In the genomic region with DNA sequence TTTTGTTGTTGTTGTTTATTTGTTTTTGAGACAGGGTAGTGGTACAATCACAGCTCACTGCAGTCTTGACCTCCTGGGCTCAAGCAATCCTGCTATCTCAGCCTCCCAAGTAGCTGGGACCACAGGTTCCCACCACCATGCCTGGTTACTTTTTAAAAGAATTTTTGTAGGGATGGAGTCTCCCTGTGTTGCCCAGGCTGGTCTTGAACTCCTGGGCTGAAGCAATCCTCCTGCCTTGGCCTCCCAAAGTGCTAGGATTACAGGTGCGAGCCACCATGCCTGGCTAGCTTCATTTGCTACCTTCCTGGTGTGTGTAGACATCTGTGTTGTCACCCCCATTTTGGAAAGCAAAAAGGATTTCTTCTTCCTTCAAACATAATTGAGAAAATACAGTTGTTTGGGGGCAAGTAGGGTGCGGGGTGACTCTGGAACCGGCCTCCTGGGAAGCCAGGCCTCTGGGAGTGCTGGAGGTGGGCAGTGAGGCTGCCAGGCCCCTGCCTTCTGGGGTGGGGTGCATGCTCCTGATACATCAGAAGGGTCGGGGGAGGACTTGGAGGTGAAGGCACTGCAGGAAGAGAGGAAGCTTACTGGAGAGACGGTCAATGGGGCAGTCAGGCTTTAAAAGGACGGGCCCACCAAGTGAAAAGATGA, we compare ENCODE assay signal across 13 cellular contexts. TPM values are rescaled to one million over a fixed set of nuclear protein-coding genes. Genes with fewer than 3 reads are reported as not detected.
A peak's percentile ranks its signal among the peaks of the same experiment; 100 is the strongest.
DNase-seq lines count a peak whose midpoint lies in the region; ATAC-seq and TF ChIP-seq lines count a peak whose summit lies in the region.
"Had no signal": no experiment of that assay in that cellular context is flagged by ENCODE, and none has a peak within 500 bp of the region (broad histone marks: within the 10 kb centered on the region; RNA-seq: fewer than 3 reads in every experiment).

No MANE protein-coding gene starts in this region.

- H3K4me1 Mint-ChIP-seq in activated naive CD4-positive, alpha-beta T cell treated with anti-CD3 and anti-CD28 coated beads, Interleukin-2, amount 10 ng/mL, durations not matched to agents 7 days and 5 days: peaks cover 81% of the 10 kb centered on the region

- ATAC-seq in body of pancreas (no peak), HG02870 (IDR thresholded peaks at IDR 0.05; ENCODE audit: unreplicated experiment) (no peak), HG03108 (IDR thresholded peaks at IDR 0.05; ENCODE audit: unreplicated experiment) (no peak)

- peak overlapping the region; percentile 43 for H2BK120ac ChIP-seq in mesenchymal stem cell (ENCODE audit: low read depth, low read length)

- WGBS in body of pancreas, 2 donors: 95 to 98% methylated on average over 6 of the region's 6 CpGs
- 95% methylated on average over 6 of the region's 6 CpGs for WGBS in mesenchymal stem cell
- WGBS in thymus: 98% methylated on average over 6 of the region's 6 CpGs

- no peak overlapping the region for H3K14ac ChIP-seq in mesenchymal stem cell (ENCODE audit: low read length in 2 of 2)

- TF ChIP-seq CTCF in body of pancreas (IDR thresholded peaks at IDR 0.05): no peak

- H2AFZ ChIP-seq in mesenchymal stem cell (ENCODE audit: low read depth, low read length): no peak overlapping the region

- H3K27ac ChIP-seq in body of pancreas (peak overlapping the region in 3 of 4 donors; percentile 71 to 78 (median 78)), mesenchymal stem cell (ENCODE audit: low read length, poor library complexity, severe bottlenecking) (no peak overlapping the region), thymus (ENCODE audit: low read depth) (peak overlapping the region; percentile 36)
- H3K27ac ChIP-seq: SJSA1 had no signal

- no peaks in the 10 kb centered on the region for H3K27me3 Mint-ChIP-seq in activated naive CD4-positive, alpha-beta T cell treated with anti-CD3 and anti-CD28 coated beads, Interleukin-2, amount 10 ng/mL, durations not matched to agents 7 days and 5 days
- H3K27me3 Mint-ChIP-seq: activated naive CD4-positive, alpha-beta T cell treated with anti-CD3 and anti-CD28 coated beads, Interleukin-2, amount 50 U/mL, for 24 hours; effector memory CD8-positive, alpha-beta T cell; type B pancreatic cell had no signal

- no peak overlapping the region for H3K9ac ChIP-seq in mesenchymal stem cell (ENCODE audit: low read length)

- peak overlapping the region; percentile 73 for H2BK15ac ChIP-seq in mesenchymal stem cell (ENCODE audit: low read depth, poor library complexity, severe bottlenecking)

- H3K9me3 ChIP-seq in body of pancreas (no peaks in the 10 kb centered on the region), mesenchymal stem cell (ENCODE audit: control insufficient read depth, low read length) (no peaks in the 10 kb centered on the region), thymus (ENCODE audit: control insufficient read depth) (no peaks in the 10 kb centered on the region)
- H3K9me3 ChIP-seq: SJSA1 had no signal

- no peak overlapping the region for H2BK5ac ChIP-seq in mesenchymal stem cell (ENCODE audit: low read depth, low read length, poor library complexity, severe bottlenecking)

- no peak for TF ChIP-seq POLR2A in body of pancreas (IDR thresholded peaks at IDR 0.05)

- no peak overlapping the region for H3K23ac ChIP-seq in mesenchymal stem cell (ENCODE audit: low read length in 2 of 2)

- peak overlapping the region; percentile 94 to 98 for H2BK12ac ChIP-seq in mesenchymal stem cell (ENCODE audit: low read length in 2 of 2)

- peaks cover 37% of the 10 kb centered on the region for H3K36me3 Mint-ChIP-seq in activated naive CD4-positive, alpha-beta T cell treated with anti-CD3 and anti-CD28 coated beads, Interleukin-2, amount 10 ng/mL, durations not matched to agents 7 days and 5 days

- no peak overlapping the region for H3K4me2 ChIP-seq in mesenchymal stem cell (ENCODE audit: low read length, poor library complexity, severe bottlenecking)

- H3K18ac ChIP-seq in mesenchymal stem cell (ENCODE audit: low read depth in 1 of 2, low read length in 2 of 2): peak overlapping the region; percentile 85

- CTCF ChIA-PET in activated naive CD4-positive, alpha-beta T cell treated with anti-CD3 and anti-CD28 coated beads, Interleukin-2, amount 10 ng/mL, durations not matched to agents 7 days and 5 days (lab: Charles Lee): interaction anchor here (0.8 to 1.0 kb wide), 2 partner anchors 16 to 29 kb away, joined by 3 read pairs; partner anchors contain the start of gene SYNJ2

- no peak for DNase-seq in activated naive CD4-positive, alpha-beta T cell treated with anti-CD3 and anti-CD28 coated beads, Interleukin-2, amount 10 ng/mL, durations not matched to agents 7 days and 5 days
- DNase-seq in activated naive CD4-positive, alpha-beta T cell treated with Interleukin-2 at 50 U/mL for 16 hours: no peak
- no peak for DNase-seq in body of pancreas
- DNase-seq in mesenchymal stem cell: no peak
- DNase-seq in NK-92 treated with Interleukin-12 subunit alpha and Interleukin-12 subunit beta, amount 100 ng/mL, for 24 hours (lab: John Stamatoyannopoulos, UW): no peak
- DNase-seq: effector memory CD8-positive, alpha-beta T cell; NCI-H1048 had no signal

- H4K8ac ChIP-seq in mesenchymal stem cell (ENCODE audit: low read length): peak overlapping the region; percentile 73

- H3K36me3 ChIP-seq in body of pancreas (replicated peaks in 1 of 2; ENCODE audit: insufficient read depth in 1 of 2, low read depth in 2 of 2) (no peaks in the 10 kb centered on the region), mesenchymal stem cell (ENCODE audit: control insufficient read depth in 1 of 2, insufficient read depth in 2 of 2, low read depth in 1 of 2, low read length in 2 of 2) (peaks cover 27 to 43% of the 10 kb centered on the region in 2 experiments), thymus (ENCODE audit: control insufficient read depth, insufficient read depth) (no peaks in the 10 kb centered on the region)

- H3K9me3 Mint-ChIP-seq in activated naive CD4-positive, alpha-beta T cell treated with anti-CD3 and anti-CD28 coated beads, Interleukin-2, amount 10 ng/mL, durations not matched to agents 7 days and 5 days: no peaks in the 10 kb centered on the region
- H3K9me3 Mint-ChIP-seq: activated naive CD4-positive, alpha-beta T cell treated with anti-CD3 and anti-CD28 coated beads, Interleukin-2, amount 50 U/mL, for 24 hours; effector memory CD8-positive, alpha-beta T cell; type B pancreatic cell had no signal

- H3K79me1 ChIP-seq in mesenchymal stem cell (replicated peaks; ENCODE audit: low read length, poor library complexity, severe bottlenecking): peaks cover 11% of the 10 kb centered on the region

- H3K27me3 ChIP-seq in body of pancreas (no peaks in the 10 kb centered on the region), mesenchymal stem cell (ENCODE audit: control insufficient read depth in 1 of 2, insufficient read depth in 1 of 2, low read length in 2 of 2) (no peaks in the 10 kb centered on the region), thymus (ENCODE audit: control insufficient read depth, insufficient read depth) (no peaks in the 10 kb centered on the region)
- H3K27me3 ChIP-seq: SJSA1 had no signal

- H3K27ac Mint-ChIP-seq in activated naive CD4-positive, alpha-beta T cell treated with anti-CD3 and anti-CD28 coated beads, Interleukin-2, amount 10 ng/mL, durations not matched to agents 7 days and 5 days: peak overlapping the region; percentile 26

- H4K91ac ChIP-seq in mesenchymal stem cell (ENCODE audit: low read length): peak overlapping the region; percentile 66

- peak overlapping the region; percentile 24 for H2AK5ac ChIP-seq in mesenchymal stem cell (ENCODE audit: low read length, severe bottlenecking)

- H3K4me3 Mint-ChIP-seq in activated naive CD4-positive, alpha-beta T cell treated with anti-CD3 and anti-CD28 coated beads, Interleukin-2, amount 10 ng/mL, durations not matched to agents 7 days and 5 days: no peak overlapping the region
- H3K4me3 Mint-ChIP-seq: type B pancreatic cell had no signal

- intact Hi-C loops in body of pancreas (cut with DNase I): no loop called here

- no peak overlapping the region for H3K4me3 ChIP-seq in body of pancreas
- H3K4me3 ChIP-seq in mesenchymal stem cell (ENCODE audit: insufficient read depth in 1 of 2, low read depth in 1 of 2, low read length in 2 of 2): no peak overlapping the region
- H3K4me3 ChIP-seq in thymus (ENCODE audit: low read length): no peak overlapping the region
- H3K4me3 ChIP-seq: SJSA1 had no signal

- H3K4ac ChIP-seq in mesenchymal stem cell (ENCODE audit: low read depth in 1 of 2, low read length in 2 of 2): peak overlapping the region; percentile 88 to 89

- peaks cover 50% of the 10 kb centered on the region for H3K4me1 ChIP-seq in body of pancreas
- H3K4me1 ChIP-seq in mesenchymal stem cell (ENCODE audit: control insufficient read depth, insufficient read depth, low read depth, low read length): peaks cover 25% of the 10 kb centered on the region
- H3K4me1 ChIP-seq in thymus (ENCODE audit: control insufficient read depth, insufficient read depth, low read length): peaks cover 19% of the 10 kb centered on the region

RNA-seq across cellular contexts. Expression of gene SYNJ2, which starts 28.4 kb away (rescaled TPM):
- total RNA-seq in body of pancreas: 10 to 100 TPM; 12.2 to 14.8 TPM
- polyA plus RNA-seq in mesenchymal stem cell (2013, experiment 1 of 2): 14.0 TPM
- polyA plus RNA-seq in mesenchymal stem cell (2013, experiment 2 of 2): 12.9 TPM
- polyA plus RNA-seq in thymus: 8.2 TPM
